In genomic region chr9:96617439-96618185, GRCh38 we compare ENCODE assay signal across 8 cellular contexts. TPM values are rescaled to one million over a fixed set of nuclear protein-coding genes. Genes with fewer than 3 reads are reported as not detected.
DNase-seq lines count a peak whose midpoint lies in the region; ATAC-seq and TF ChIP-seq lines count a peak whose summit lies in the region.

No MANE protein-coding gene starts in this region.

- H4K91ac ChIP-seq in mesenchymal stem cell (ENCODE audit: low read length) = no peak overlapping the region

- H2BK120ac ChIP-seq in mesenchymal stem cell (ENCODE audit: low read depth, low read length) = no peak overlapping the region

- intact Hi-C loops in thyroid gland (cut with DNase I) = no loop called here

- H3K4me3 Mint-ChIP-seq in activated T-cell treated with anti-CD3 and anti-CD28 coated beads, Interleukin-2, amount 50 U/mL, for 72 hours = peak overlapping the region; percentile 49 to 73

- peak overlapping the region in 1 of 2 experiments; percentile 61 for H2BK12ac ChIP-seq in mesenchymal stem cell (ENCODE audit: low read length in 2 of 2)

- H3K9me3 ChIP-seq in mesenchymal stem cell (ENCODE audit: control insufficient read depth, low read length) (no peaks in the 10 kb centered on the region), thyroid gland (no peaks in the 10 kb centered on the region)

- H3K4me1 ChIP-seq in mesenchymal stem cell (ENCODE audit: control insufficient read depth, insufficient read depth, low read depth, low read length) = peaks cover 9% of the 10 kb centered on the region
- peaks cover 0 to 9% of the 10 kb centered on the region in 2 donors for H3K4me1 ChIP-seq in thyroid gland

- no peak overlapping the region for H3K14ac ChIP-seq in mesenchymal stem cell (ENCODE audit: low read length in 2 of 2)

- H3K27ac ChIP-seq in coronary artery = peak overlapping the region; percentile 59 to 90
- H3K27ac ChIP-seq in mesenchymal stem cell (ENCODE audit: low read length, poor library complexity, severe bottlenecking) = no peak overlapping the region
- peak overlapping the region; percentile 61 to 83 (median 75) for H3K27ac ChIP-seq in thyroid gland

- peak overlapping the region; percentile 89 for H3K9ac ChIP-seq in mesenchymal stem cell (ENCODE audit: low read length)

- H4K8ac ChIP-seq in mesenchymal stem cell (ENCODE audit: low read length) = no peak overlapping the region

- no peak for TF ChIP-seq POLR2A in thyroid gland (IDR thresholded peaks at IDR 0.05)

- no peak overlapping the region for H2BK15ac ChIP-seq in mesenchymal stem cell (ENCODE audit: low read depth, poor library complexity, severe bottlenecking)

- peak overlapping the region; percentile 28 for H3K27ac Mint-ChIP-seq in activated T-cell treated with anti-CD3 and anti-CD28 coated beads, Interleukin-2, amount 50 U/mL, for 72 hours

- 65% methylated on average over 19 of the region's 22 CpGs for WGBS in mesenchymal stem cell
- 71 to 77% methylated on average over 22 of the region's 22 CpGs for WGBS in thyroid gland, 2 donors

- no peak overlapping the region for H2AFZ ChIP-seq in mesenchymal stem cell (ENCODE audit: low read depth, low read length)

- no peaks in the 10 kb centered on the region for H3K9me3 Mint-ChIP-seq in activated T-cell treated with anti-CD3 and anti-CD28 coated beads, Interleukin-2, amount 50 U/mL, for 72 hours

- no peak overlapping the region for H3K4ac ChIP-seq in mesenchymal stem cell (ENCODE audit: low read depth in 1 of 2, low read length in 2 of 2)

- peaks cover 63% of the 10 kb centered on the region for H3K27me3 Mint-ChIP-seq in activated T-cell treated with anti-CD3 and anti-CD28 coated beads, Interleukin-2, amount 50 U/mL, for 72 hours (ENCODE audit: low read depth)

- H3K4me3 ChIP-seq in coronary artery (no peak overlapping the region), mesenchymal stem cell (ENCODE audit: insufficient read depth in 1 of 2, low read depth in 1 of 2, low read length in 2 of 2) (peak overlapping the region in 1 of 2 experiments; percentile 91), thyroid gland (replicated peaks in 1 of 3) (no peak overlapping the region)

- H3K36me3 Mint-ChIP-seq in activated T-cell treated with anti-CD3 and anti-CD28 coated beads, Interleukin-2, amount 50 U/mL, for 72 hours (ENCODE audit: insufficient read depth in 2 of 2) = peaks cover 0 to 2% of the 10 kb centered on the region in 2 donors

- H2BK5ac ChIP-seq in mesenchymal stem cell (ENCODE audit: low read depth, low read length, poor library complexity, severe bottlenecking) = no peak overlapping the region

- H3K18ac ChIP-seq in mesenchymal stem cell (ENCODE audit: low read depth in 1 of 2, low read length in 2 of 2) = no peak overlapping the region

- no peak for DNase-seq in activated T-cell treated with anti-CD3 and anti-CD28 coated beads, Interleukin-2, amount 50 U/mL, for 72 hours
- no peak for DNase-seq in activated T-cell treated with anti-CD3 and anti-CD28 coated beads, Interleukin-2, amount 50 U/mL, for 1 hour
- DNase-seq in coronary artery (ENCODE audit: low spot score) (no peak), mesenchymal stem cell (peak; percentile 21), thyroid gland (peak; percentile 19 to 22), AG20443 (ENCODE audit: low spot score) (no peak), hippocampal formation (lab: John Stamatoyannopoulos, UW) (no peak)

- no peak overlapping the region for H2AK5ac ChIP-seq in mesenchymal stem cell (ENCODE audit: low read length, severe bottlenecking)

- H3K36me3 ChIP-seq in mesenchymal stem cell (ENCODE audit: control insufficient read depth in 1 of 2, insufficient read depth in 2 of 2, low read depth in 1 of 2, low read length in 2 of 2) (no peaks in the 10 kb centered on the region), thyroid gland (no peaks in the 10 kb centered on the region)

- H3K4me1 Mint-ChIP-seq in activated T-cell treated with anti-CD3 and anti-CD28 coated beads, Interleukin-2, amount 50 U/mL, for 72 hours (ENCODE audit: low read depth) = peaks cover 11% of the 10 kb centered on the region

- no peak overlapping the region for H3K23ac ChIP-seq in mesenchymal stem cell (ENCODE audit: low read length in 2 of 2)

- H3K27me3 ChIP-seq in mesenchymal stem cell (ENCODE audit: control insufficient read depth in 1 of 2, insufficient read depth in 1 of 2, low read length in 2 of 2) = no peaks in the 10 kb centered on the region
- H3K27me3 ChIP-seq in thyroid gland = no peaks in the 10 kb centered on the region

- peaks cover 9% of the 10 kb centered on the region for H3K79me1 ChIP-seq in mesenchymal stem cell (replicated peaks; ENCODE audit: low read length, poor library complexity, severe bottlenecking)

- H3K4me2 ChIP-seq in mesenchymal stem cell (ENCODE audit: low read length, poor library complexity, severe bottlenecking) = peak overlapping the region; percentile 95

- ATAC-seq in activated T-cell treated with anti-CD3 and anti-CD28 coated beads, Interleukin-2, amount 50 U/mL, for 72 hours (replicated peaks in 1 of 2) = no peak
- ATAC-seq in HG02973 (IDR thresholded peaks at IDR 0.05; ENCODE audit: unreplicated experiment) = no peak

- TF ChIP-seq CTCF in coronary artery (IDR thresholded peaks at IDR 0.05) (no peak), thyroid gland (IDR thresholded peaks at IDR 0.05) (no peak)

RNA-seq across cellular contexts. Expression of gene CDC14B, which starts 2.0 kb away (rescaled TPM):
- 10 to 100 TPM; 11.7 to 13.9 TPM for total RNA-seq in activated T-cell treated with anti-CD3 and anti-CD28 coated beads, Interleukin-2, amount 50 U/mL, for 72 hours
- polyA plus RNA-seq in mesenchymal stem cell (2013, experiment 1 of 2) = 10.5 TPM
- polyA plus RNA-seq in mesenchymal stem cell (2013, experiment 2 of 2) = 10.5 TPM
- total RNA-seq in thyroid gland = 10 to 100 TPM; 39.7 to 87.4 (median 56.3) TPM

RNA-seq across cellular contexts. Expression of gene PRXL2C, which starts 37.5 kb away (rescaled TPM):
- total RNA-seq in activated T-cell treated with anti-CD3 and anti-CD28 coated beads, Interleukin-2, amount 50 U/mL, for 72 hours = 10 to 100 TPM; 11.6 to 17.1 TPM
- 16.8 TPM for polyA plus RNA-seq in mesenchymal stem cell (2013, experiment 1 of 2)
- 18.3 TPM for polyA plus RNA-seq in mesenchymal stem cell (2013, experiment 2 of 2)
- total RNA-seq in thyroid gland = 10 to 100 TPM; 16.7 to 25.6 (median 22.5) TPM

Comparison
In these comparisons a context has a peak if more than half of its experiments do, and no peak if none do; other contexts are left out.
1. DNase-seq: peak in mesenchymal stem cell (single experiment) and thyroid gland (2 of 2); none in activated T-cell treated with anti-CD3 and anti-CD28 coated beads, Interleukin-2, amount 50 U/mL, for 72 hours (0 of 2), activated T-cell treated with anti-CD3 and anti-CD28 coated beads, Interleukin-2, amount 50 U/mL, for 1 hour (single experiment), coronary artery (single experiment), AG20443 (single experiment) and hippocampal formation (0 of 2).